ENCODE assay signal across 11 cellular contexts in the genomic region with DNA sequence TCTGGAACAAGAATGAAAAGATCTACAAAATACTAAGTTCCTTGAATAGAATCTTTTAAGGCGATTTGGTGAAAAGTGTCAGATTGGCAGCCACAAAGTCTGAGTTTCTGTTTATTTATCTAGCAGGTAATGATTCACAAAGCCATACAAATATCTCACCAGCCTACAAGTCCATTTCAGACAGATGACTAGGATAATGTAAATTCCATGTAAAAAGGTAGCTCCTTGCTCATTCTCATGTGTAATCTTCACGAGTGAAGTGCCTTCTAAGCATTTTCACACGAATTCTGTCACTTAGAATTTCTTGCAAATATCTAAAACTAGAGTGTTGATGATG.
DNase-seq lines count a peak whose midpoint lies in the region; ATAC-seq and TF ChIP-seq lines count a peak whose summit lies in the region.
"Had no signal": no experiment of that assay in that cellular context is flagged by ENCODE, and none has a peak within 500 bp of the region (broad histone marks: within the 10 kb centered on the region; RNA-seq: fewer than 3 reads in every experiment).

No MANE protein-coding gene starts in this region.

- H3K27me3 Mint-ChIP-seq in endodermal cell (ENCODE audit: insufficient read depth) (peaks cover 3% of the 10 kb centered on the region), type B pancreatic cell (no peaks in the 10 kb centered on the region)
- no peaks in the 10 kb centered on the region for H3K27me3 Mint-ChIP-seq in activated naive CD8-positive, alpha-beta T cell treated with anti-CD3 and anti-CD28 coated beads, Interleukin-2, amount 50 U/mL, for 24 hours

- H3K27ac ChIP-seq in cardiac muscle cell (peak overlapping the region; percentile 67), endodermal cell (ENCODE audit: low read depth, low read length) (no peak overlapping the region)

- TF ChIP-seq CTCF in cardiac muscle cell (IDR thresholded peaks at IDR 0.05; ENCODE audit: low read depth, low read length) (no peak), endodermal cell (conservative IDR thresholded peaks at IDR 0.05) (no peak), mucosa of descending colon (IDR thresholded peaks at IDR 0.05) (no peak), type B pancreatic cell (conservative IDR thresholded peaks at IDR 0.05) (no peak)

- H3K27me3 ChIP-seq in cardiac muscle cell (no peaks in the 10 kb centered on the region), endodermal cell (ENCODE audit: control insufficient read depth, insufficient read depth, low read length, poor library complexity, severe bottlenecking) (no peaks in the 10 kb centered on the region)

- H3K4me3 ChIP-seq in cardiac muscle cell, result no peak overlapping the region
- H3K4me3 ChIP-seq in endodermal cell (ENCODE audit: low read length), result peak overlapping the region; percentile 25
- H3K4me3 ChIP-seq in mucosa of descending colon, result no peak overlapping the region

- ATAC-seq in Right ventricle myocardium superior (ENCODE audit: poor library complexity) (no peak), mucosa of descending colon (peak; percentile 78), GM19351 (IDR thresholded peaks at IDR 0.05; ENCODE audit: unreplicated experiment) (no peak)
- ATAC-seq in activated naive CD8-positive, alpha-beta T cell treated with anti-CD3 and anti-CD28 coated beads, Interleukin-2, amount 50 U/mL, for 24 hours, result no peak
- ATAC-seq: stimulated activated naive B cell treated with anti-CD40 and anti-IgM and Interleukin-4, amounts not matched to agents 10 μg/mL and 1 μg/mL and 100 μg/mL, for 72 hours had no signal

- H3K9me3 Mint-ChIP-seq in endodermal cell (no peaks in the 10 kb centered on the region), type B pancreatic cell (peaks cover 4% of the 10 kb centered on the region)
- no peaks in the 10 kb centered on the region for H3K9me3 Mint-ChIP-seq in activated naive CD8-positive, alpha-beta T cell treated with anti-CD3 and anti-CD28 coated beads, Interleukin-2, amount 50 U/mL, for 24 hours
- H3K9me3 Mint-ChIP-seq: activated naive CD8-positive, alpha-beta T cell treated with anti-CD3 and anti-CD28 coated beads, Interleukin-2, amount 10 ng/mL, durations not matched to agents 7 days and 5 days; stimulated activated naive B cell treated with anti-CD40 and anti-IgM and Interleukin-4, amounts not matched to agents 10 μg/mL and 1 μg/mL and 100 μg/mL, for 72 hours had no signal

- H3K9me3 ChIP-seq in cardiac muscle cell (ENCODE audit: low read depth) (no peaks in the 10 kb centered on the region), endodermal cell (ENCODE audit: control insufficient read depth, low read length) (no peaks in the 10 kb centered on the region), mucosa of descending colon (no peaks in the 10 kb centered on the region)

- H3K4me1 Mint-ChIP-seq in endodermal cell (peaks cover 10% of the 10 kb centered on the region), type B pancreatic cell (ENCODE audit: unreplicated experiment) (peaks cover 31% of the 10 kb centered on the region)
- no peaks in the 10 kb centered on the region for H3K4me1 Mint-ChIP-seq in activated naive CD8-positive, alpha-beta T cell treated with anti-CD3 and anti-CD28 coated beads, Interleukin-2, amount 50 U/mL, for 24 hours

- no peak overlapping the region for H3K9ac ChIP-seq in endodermal cell (ENCODE audit: extremely low read depth, low read length, poor library complexity, severe bottlenecking)

- WGBS in endodermal cell (ENCODE audit: insufficient coverage in 1 of 2, insufficient read length in 1 of 2), 2 experiments, result 68% methylated on average over 3 of the region's 3 CpGs; no CpG with 5 or more reads in 1 of the 2 experiments

- H3K36me3 ChIP-seq in cardiac muscle cell (no peaks in the 10 kb centered on the region), endodermal cell (ENCODE audit: control insufficient read depth, insufficient read depth, low read length) (no peaks in the 10 kb centered on the region), mucosa of descending colon (ENCODE audit: low read depth) (no peaks in the 10 kb centered on the region)

- no peaks in the 10 kb centered on the region for H3K36me3 Mint-ChIP-seq in endodermal cell (ENCODE audit: low read depth)
- no peaks in the 10 kb centered on the region for H3K36me3 Mint-ChIP-seq in type B pancreatic cell
- H3K36me3 Mint-ChIP-seq in activated naive CD8-positive, alpha-beta T cell treated with anti-CD3 and anti-CD28 coated beads, Interleukin-2, amount 50 U/mL, for 24 hours (ENCODE audit: low read depth), result no peaks in the 10 kb centered on the region
- H3K36me3 Mint-ChIP-seq: activated naive CD8-positive, alpha-beta T cell treated with anti-CD3 and anti-CD28 coated beads, Interleukin-2, amount 10 ng/mL, durations not matched to agents 7 days and 5 days; stimulated activated naive B cell treated with anti-CD40 and anti-IgM and Interleukin-4, amounts not matched to agents 10 μg/mL and 1 μg/mL and 100 μg/mL, for 72 hours had no signal

- intact Hi-C loops in Right ventricle myocardium superior (cut with DNase I), result no loop called here
- intact Hi-C loops in mucosa of descending colon (cut with DNase I, micrococcal nuclease), result no loop called here

- H3K4me1 ChIP-seq in cardiac muscle cell (ENCODE audit: low read depth), result peaks cover 28% of the 10 kb centered on the region
- no peaks in the 10 kb centered on the region for H3K4me1 ChIP-seq in endodermal cell (ENCODE audit: control insufficient read depth, insufficient read depth, low read length)
- peaks cover 7% of the 10 kb centered on the region for H3K4me1 ChIP-seq in mucosa of descending colon (ENCODE audit: low read depth)

- H3K4me3 Mint-ChIP-seq in endodermal cell, result peak overlapping the region; percentile 40
- H3K4me3 Mint-ChIP-seq in type B pancreatic cell, result peak overlapping the region; percentile 77
- no peak overlapping the region for H3K4me3 Mint-ChIP-seq in activated naive CD8-positive, alpha-beta T cell treated with anti-CD3 and anti-CD28 coated beads, Interleukin-2, amount 50 U/mL, for 24 hours
- H3K4me3 Mint-ChIP-seq: activated naive CD8-positive, alpha-beta T cell treated with anti-CD3 and anti-CD28 coated beads, Interleukin-2, amount 10 ng/mL, durations not matched to agents 7 days and 5 days; stimulated activated naive B cell treated with anti-CD40 and anti-IgM and Interleukin-4, amounts not matched to agents 10 μg/mL and 1 μg/mL and 100 μg/mL, for 72 hours had no signal

- peak overlapping the region; percentile 66 for H3K27ac Mint-ChIP-seq in endodermal cell
- H3K27ac Mint-ChIP-seq in type B pancreatic cell, result peak overlapping the region; percentile 83
- H3K27ac Mint-ChIP-seq in activated naive CD8-positive, alpha-beta T cell treated with anti-CD3 and anti-CD28 coated beads, Interleukin-2, amount 50 U/mL, for 24 hours, result no peak overlapping the region
- H3K27ac Mint-ChIP-seq: activated naive CD8-positive, alpha-beta T cell treated with anti-CD3 and anti-CD28 coated beads, Interleukin-2, amount 10 ng/mL, durations not matched to agents 7 days and 5 days; stimulated activated naive B cell treated with anti-CD40 and anti-IgM and Interleukin-4, amounts not matched to agents 10 μg/mL and 1 μg/mL and 100 μg/mL, for 72 hours had no signal

- no peak for DNase-seq in cardiac muscle cell (ENCODE audit: low read depth in 1 of 2, low spot score in 1 of 2)
- no peak for DNase-seq in Right ventricle myocardium superior
- no peak for DNase-seq in endodermal cell
- no peak for DNase-seq in mucosa of descending colon
- DNase-seq in type B pancreatic cell (ENCODE audit: extremely low spot score, unreplicated experiment), result no peak
- no peak for DNase-seq in H4 (ENCODE audit: low spot score)
- DNase-seq in activated naive CD8-positive, alpha-beta T cell treated with anti-CD3 and anti-CD28 coated beads, Interleukin-2, amount 50 U/mL, for 24 hours, result no peak
- DNase-seq: activated naive CD8-positive, alpha-beta T cell treated with anti-CD3 and anti-CD28 coated beads, Interleukin-2, amount 10 ng/mL, durations not matched to agents 7 days and 5 days; GOT3; stimulated activated naive B cell treated with anti-CD40 and anti-IgM and Interleukin-4, amounts not matched to agents 10 μg/mL and 1 μg/mL and 100 μg/mL, for 72 hours had no signal
